In the genomic region with DNA sequence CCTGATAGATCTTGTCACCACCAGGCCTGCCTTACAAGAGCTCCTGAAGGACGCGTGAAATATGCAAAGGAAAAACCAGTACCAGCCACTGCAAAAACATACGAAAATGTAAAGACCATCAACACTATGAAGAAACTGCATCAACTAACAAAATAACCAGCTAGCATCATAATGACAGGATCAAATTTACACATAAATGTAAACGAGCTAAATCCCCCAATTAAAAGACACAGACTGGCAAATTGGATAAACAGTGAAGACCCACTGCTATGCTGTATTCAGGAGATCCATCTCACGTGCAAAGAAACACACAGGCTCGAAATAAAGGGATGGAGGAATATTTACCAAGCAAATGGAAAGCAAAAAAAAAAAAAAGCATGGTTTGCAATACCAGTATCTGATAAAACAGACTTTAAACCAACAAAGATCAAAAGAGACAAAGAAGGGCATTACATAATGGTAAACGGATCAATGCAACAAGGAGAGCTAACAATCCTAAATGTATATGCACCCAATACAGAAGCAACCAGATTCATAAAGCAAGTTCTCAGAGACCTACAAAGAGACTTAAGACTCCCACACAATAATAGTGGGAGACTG, we compare ENCODE assay signal across 1 cellular context.
A peak's percentile ranks its signal among the peaks of the same experiment; 100 is the strongest.
TF ChIP-seq lines count a peak whose summit lies in the region.
"Not testable (repeated sequence)": the region's sequence is repeated elsewhere in the genome, so short reads cannot be mapped to it uniquely, and the experiment has no call there.

No MANE protein-coding gene starts in this region.

TF ChIP-seq in HepG2, 621 proteins besides CTCF, POLR2A, EP300 and RAD21 (continued from another document and continues in another):
- 0 out of 2 replicates have a peak, but pooled peaks have one; percentile 27 for TF ChIP-seq TSC22D2 (CRISPR knock-in tag; IDR thresholded peaks at IDR 0.05; ENCODE audit: borderline replicate concordance)
- TF ChIP-seq TCF7L2 (IDR thresholded peaks at IDR 0.05; ENCODE audit: low read depth, low read length) = peak; percentile 54
- 0 out of 2 replicates have a peak, but pooled peaks have one; percentile 37 for TF ChIP-seq ATF1 (CRISPR knock-in tag; IDR thresholded peaks at IDR 0.05)
- not testable (repeated sequence) for TF ChIP-seq CREB1 (IDR thresholded peaks at IDR 0.05); CREM (CRISPR knock-in tag; IDR thresholded peaks at IDR 0.05); LCORL (CRISPR knock-in tag; IDR thresholded peaks at IDR 0.05)
- TF ChIP-seq CREB1 (CRISPR knock-in tag; IDR thresholded peaks at IDR 0.05) = peak; percentile 44
- TF ChIP-seq, protein P1, sequence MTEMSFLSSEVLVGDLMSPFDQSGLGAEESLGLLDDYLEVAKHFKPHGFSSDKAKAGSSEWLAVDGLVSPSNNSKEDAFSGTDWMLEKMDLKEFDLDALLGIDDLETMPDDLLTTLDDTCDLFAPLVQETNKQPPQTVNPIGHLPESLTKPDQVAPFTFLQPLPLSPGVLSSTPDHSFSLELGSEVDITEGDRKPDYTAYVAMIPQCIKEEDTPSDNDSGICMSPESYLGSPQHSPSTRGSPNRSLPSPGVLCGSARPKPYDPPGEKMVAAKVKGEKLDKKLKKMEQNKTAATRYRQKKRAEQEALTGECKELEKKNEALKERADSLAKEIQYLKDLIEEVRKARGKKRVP (CRISPR knock-in tag; IDR thresholded peaks at IDR 0.05) = 0 out of 4 replicates have a peak, but pooled peaks of 1 of the 2 experiments have one; percentile 49
- TF ChIP-seq NCOA2 (CRISPR knock-in tag; IDR thresholded peaks at IDR 0.05) = peak; percentile 89
- TF ChIP-seq KAT8 (CRISPR knock-in tag; IDR thresholded peaks at IDR 0.05) = peak; percentile 67; the same call in 1 of the 2 replicates
- TF ChIP-seq, protein P2, sequence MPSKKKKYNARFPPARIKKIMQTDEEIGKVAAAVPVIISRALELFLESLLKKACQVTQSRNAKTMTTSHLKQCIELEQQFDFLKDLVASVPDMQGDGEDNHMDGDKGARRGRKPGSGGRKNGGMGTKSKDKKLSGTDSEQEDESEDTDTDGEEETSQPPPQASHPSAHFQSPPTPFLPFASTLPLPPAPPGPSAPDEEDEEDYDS (CRISPR knock-in tag; IDR thresholded peaks at IDR 0.05) = peak; percentile 21; the same call in 1 of the 2 replicates
- TF ChIP-seq, protein P3, sequence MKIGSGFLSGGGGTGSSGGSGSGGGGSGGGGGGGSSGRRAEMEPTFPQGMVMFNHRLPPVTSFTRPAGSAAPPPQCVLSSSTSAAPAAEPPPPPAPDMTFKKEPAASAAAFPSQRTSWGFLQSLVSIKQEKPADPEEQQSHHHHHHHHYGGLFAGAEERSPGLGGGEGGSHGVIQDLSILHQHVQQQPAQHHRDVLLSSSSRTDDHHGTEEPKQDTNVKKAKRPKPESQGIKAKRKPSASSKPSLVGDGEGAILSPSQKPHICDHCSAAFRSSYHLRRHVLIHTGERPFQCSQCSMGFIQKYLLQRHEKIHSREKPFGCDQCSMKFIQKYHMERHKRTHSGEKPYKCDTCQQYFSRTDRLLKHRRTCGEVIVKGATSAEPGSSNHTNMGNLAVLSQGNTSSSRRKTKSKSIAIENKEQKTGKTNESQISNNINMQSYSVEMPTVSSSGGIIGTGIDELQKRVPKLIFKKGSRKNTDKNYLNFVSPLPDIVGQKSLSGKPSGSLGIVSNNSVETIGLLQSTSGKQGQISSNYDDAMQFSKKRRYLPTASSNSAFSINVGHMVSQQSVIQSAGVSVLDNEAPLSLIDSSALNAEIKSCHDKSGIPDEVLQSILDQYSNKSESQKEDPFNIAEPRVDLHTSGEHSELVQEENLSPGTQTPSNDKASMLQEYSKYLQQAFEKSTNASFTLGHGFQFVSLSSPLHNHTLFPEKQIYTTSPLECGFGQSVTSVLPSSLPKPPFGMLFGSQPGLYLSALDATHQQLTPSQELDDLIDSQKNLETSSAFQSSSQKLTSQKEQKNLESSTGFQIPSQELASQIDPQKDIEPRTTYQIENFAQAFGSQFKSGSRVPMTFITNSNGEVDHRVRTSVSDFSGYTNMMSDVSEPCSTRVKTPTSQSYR (CRISPR knock-in tag; IDR thresholded peaks at IDR 0.05; ENCODE audit: borderline replicate concordance) = peak; percentile 52; the same call in 1 of the 2 replicates
- TF ChIP-seq, protein P4, sequence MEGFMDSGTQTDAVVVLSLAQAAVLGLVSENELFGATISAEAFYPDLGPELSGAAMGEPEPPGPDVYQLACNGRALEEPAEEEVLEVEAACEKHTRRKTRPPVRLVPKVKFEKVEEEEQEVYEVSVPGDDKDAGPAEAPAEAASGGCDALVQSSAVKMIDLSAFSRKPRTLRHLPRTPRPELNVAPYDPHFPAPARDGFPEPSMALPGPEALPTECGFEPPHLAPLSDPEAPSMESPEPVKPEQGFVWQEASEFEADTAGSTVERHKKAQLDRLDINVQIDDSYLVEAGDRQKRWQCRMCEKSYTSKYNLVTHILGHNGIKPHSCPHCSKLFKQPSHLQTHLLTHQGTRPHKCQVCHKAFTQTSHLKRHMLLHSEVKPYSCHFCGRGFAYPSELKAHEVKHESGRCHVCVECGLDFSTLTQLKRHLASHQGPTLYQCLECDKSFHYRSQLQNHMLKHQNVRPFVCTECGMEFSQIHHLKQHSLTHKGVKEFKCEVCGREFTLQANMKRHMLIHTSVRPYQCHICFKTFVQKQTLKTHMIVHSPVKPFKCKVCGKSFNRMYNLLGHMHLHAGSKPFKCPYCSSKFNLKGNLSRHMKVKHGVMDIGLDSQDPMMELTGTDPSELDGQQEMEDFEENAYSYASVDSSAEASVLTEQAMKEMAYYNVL (CRISPR knock-in tag; IDR thresholded peaks at IDR 0.05; ENCODE audit: borderline replicate concordance) = peak; percentile 83
- peak; percentile 68 for TF ChIP-seq CREM (IDR thresholded peaks at IDR 0.05)
- TF ChIP-seq FOXO1 (CRISPR knock-in tag; IDR thresholded peaks at IDR 0.05) = peak; percentile 67; the same call in 1 of the 2 replicates
- peak; percentile 33; the same call in 1 of the 2 replicates for TF ChIP-seq ZNF556 (CRISPR knock-in tag; IDR thresholded peaks at IDR 0.05; ENCODE audit: borderline replicate concordance)
- TF ChIP-seq HMG20A (CRISPR knock-in tag; IDR thresholded peaks at IDR 0.05; ENCODE audit: borderline replicate concordance) = peak; percentile 77
- TF ChIP-seq PPARG (CRISPR knock-in tag; conservative IDR thresholded peaks at IDR 0.05) = peak; percentile 40; the same call in 1 of the 2 replicates
- peak; percentile 48; the same call in 1 of the 2 replicates for TF ChIP-seq XBP1 (CRISPR knock-in tag; IDR thresholded peaks at IDR 0.05)
- TF ChIP-seq, protein P5, sequence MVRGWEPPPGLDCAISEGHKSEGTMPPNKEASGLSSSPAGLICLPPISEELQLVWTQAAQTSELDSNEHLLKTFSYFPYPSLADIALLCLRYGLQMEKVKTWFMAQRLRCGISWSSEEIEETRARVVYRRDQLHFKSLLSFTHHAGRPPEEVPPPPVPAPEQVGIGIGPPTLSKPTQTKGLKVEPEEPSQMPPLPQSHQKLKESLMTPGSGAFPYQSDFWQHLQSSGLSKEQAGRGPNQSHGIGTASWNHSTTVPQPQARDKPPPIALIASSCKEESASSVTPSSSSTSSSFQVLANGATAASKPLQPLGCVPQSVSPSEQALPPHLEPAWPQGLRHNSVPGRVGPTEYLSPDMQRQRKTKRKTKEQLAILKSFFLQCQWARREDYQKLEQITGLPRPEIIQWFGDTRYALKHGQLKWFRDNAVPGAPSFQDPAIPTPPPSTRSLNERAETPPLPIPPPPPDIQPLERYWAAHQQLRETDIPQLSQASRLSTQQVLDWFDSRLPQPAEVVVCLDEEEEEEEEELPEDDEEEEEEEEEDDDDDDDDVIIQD (CRISPR knock-in tag; IDR thresholded peaks at IDR 0.05; ENCODE audit: low read depth) = peak; percentile 62; the same call in 1 of the 2 replicates
- TF ChIP-seq FOXP1 (IDR thresholded peaks at IDR 0.05) = peak; percentile 65; the same call in 1 of the 2 replicates
- TF ChIP-seq FOXP1 (CRISPR knock-in tag; IDR thresholded peaks at IDR 0.05) = peak; percentile 98
- TF ChIP-seq SOX5 (CRISPR knock-in tag; IDR thresholded peaks at IDR 0.05; ENCODE audit: borderline replicate concordance) = peak; percentile 92
- peak; percentile 76 for TF ChIP-seq CEBPG (CRISPR knock-in tag; IDR thresholded peaks at IDR 0.05)
- 0 out of 2 replicates have a peak, but pooled peaks have one; percentile 32 for TF ChIP-seq TBX2 (CRISPR knock-in tag; IDR thresholded peaks at IDR 0.05; ENCODE audit: borderline replicate concordance)
- TF ChIP-seq TBX3 (IDR thresholded peaks at IDR 0.05; ENCODE audit: borderline replicate concordance) = peak; percentile 47; the same call in 1 of the 2 replicates
- TF ChIP-seq NFIC (IDR thresholded peaks at IDR 0.05; ENCODE audit: low read length) = peak; percentile 60
- TF ChIP-seq FOXJ3 (CRISPR knock-in tag; IDR thresholded peaks at IDR 0.05; ENCODE audit: borderline replicate concordance) = peak; percentile 88; the same call in 1 of the 2 replicates
- peak; percentile 98 for TF ChIP-seq GATAD2A (CRISPR knock-in tag; IDR thresholded peaks at IDR 0.05)
- TF ChIP-seq RXRB (CRISPR knock-in tag; IDR thresholded peaks at IDR 0.05; ENCODE audit: borderline replicate concordance) = peak; percentile 72
- TF ChIP-seq ZNF205 (CRISPR knock-in tag; IDR thresholded peaks at IDR 0.05) = peak; percentile 98
- TF ChIP-seq, protein P6, sequence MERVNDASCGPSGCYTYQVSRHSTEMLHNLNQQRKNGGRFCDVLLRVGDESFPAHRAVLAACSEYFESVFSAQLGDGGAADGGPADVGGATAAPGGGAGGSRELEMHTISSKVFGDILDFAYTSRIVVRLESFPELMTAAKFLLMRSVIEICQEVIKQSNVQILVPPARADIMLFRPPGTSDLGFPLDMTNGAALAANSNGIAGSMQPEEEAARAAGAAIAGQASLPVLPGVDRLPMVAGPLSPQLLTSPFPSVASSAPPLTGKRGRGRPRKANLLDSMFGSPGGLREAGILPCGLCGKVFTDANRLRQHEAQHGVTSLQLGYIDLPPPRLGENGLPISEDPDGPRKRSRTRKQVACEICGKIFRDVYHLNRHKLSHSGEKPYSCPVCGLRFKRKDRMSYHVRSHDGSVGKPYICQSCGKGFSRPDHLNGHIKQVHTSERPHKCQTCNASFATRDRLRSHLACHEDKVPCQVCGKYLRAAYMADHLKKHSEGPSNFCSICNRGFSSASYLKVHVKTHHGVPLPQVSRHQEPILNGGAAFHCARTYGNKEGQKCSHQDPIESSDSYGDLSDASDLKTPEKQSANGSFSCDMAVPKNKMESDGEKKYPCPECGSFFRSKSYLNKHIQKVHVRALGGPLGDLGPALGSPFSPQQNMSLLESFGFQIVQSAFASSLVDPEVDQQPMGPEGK (CRISPR knock-in tag; IDR thresholded peaks at IDR 0.05) = peak; percentile 49; the same call in 1 of the 2 replicates
- peak; percentile 63; the same call in 1 of the 2 replicates for TF ChIP-seq GATAD1 (CRISPR knock-in tag; IDR thresholded peaks at IDR 0.05)
- TF ChIP-seq, protein P7, sequence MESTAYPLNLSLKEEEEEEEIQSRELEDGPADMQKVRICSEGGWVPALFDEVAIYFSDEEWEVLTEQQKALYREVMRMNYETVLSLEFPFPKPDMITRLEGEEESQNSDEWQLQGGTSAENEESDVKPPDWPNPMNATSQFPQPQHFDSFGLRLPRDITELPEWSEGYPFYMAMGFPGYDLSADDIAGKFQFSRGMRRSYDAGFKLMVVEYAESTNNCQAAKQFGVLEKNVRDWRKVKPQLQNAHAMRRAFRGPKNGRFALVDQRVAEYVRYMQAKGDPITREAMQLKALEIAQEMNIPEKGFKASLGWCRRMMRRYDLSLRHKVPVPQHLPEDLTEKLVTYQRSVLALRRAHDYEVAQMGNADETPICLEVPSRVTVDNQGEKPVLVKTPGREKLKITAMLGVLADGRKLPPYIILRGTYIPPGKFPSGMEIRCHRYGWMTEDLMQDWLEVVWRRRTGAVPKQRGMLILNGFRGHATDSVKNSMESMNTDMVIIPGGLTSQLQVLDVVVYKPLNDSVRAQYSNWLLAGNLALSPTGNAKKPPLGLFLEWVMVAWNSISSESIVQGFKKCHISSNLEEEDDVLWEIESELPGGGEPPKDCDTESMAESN (CRISPR knock-in tag; conservative IDR thresholded peaks at IDR 0.05) = peak; percentile 36; the same call in 1 of the 2 replicates
- peak; percentile 83 for TF ChIP-seq GATA4 (IDR thresholded peaks at IDR 0.05; ENCODE audit: borderline replicate concordance, low read depth)
- TF ChIP-seq ZSCAN9 (CRISPR knock-in tag; IDR thresholded peaks at IDR 0.05; ENCODE audit: borderline replicate concordance) = peak; percentile 92
- TF ChIP-seq GFI1 (CRISPR knock-in tag; IDR thresholded peaks at IDR 0.05; ENCODE audit: borderline replicate concordance) = peak; percentile 75; the same call in 1 of the 2 replicates
- peak; percentile 42; the same call in 1 of the 2 replicates for TF ChIP-seq LCORL (IDR thresholded peaks at IDR 0.05)
- TF ChIP-seq ISL2 (CRISPR knock-in tag; IDR thresholded peaks at IDR 0.05) = peak; percentile 96
- TF ChIP-seq, protein P8, sequence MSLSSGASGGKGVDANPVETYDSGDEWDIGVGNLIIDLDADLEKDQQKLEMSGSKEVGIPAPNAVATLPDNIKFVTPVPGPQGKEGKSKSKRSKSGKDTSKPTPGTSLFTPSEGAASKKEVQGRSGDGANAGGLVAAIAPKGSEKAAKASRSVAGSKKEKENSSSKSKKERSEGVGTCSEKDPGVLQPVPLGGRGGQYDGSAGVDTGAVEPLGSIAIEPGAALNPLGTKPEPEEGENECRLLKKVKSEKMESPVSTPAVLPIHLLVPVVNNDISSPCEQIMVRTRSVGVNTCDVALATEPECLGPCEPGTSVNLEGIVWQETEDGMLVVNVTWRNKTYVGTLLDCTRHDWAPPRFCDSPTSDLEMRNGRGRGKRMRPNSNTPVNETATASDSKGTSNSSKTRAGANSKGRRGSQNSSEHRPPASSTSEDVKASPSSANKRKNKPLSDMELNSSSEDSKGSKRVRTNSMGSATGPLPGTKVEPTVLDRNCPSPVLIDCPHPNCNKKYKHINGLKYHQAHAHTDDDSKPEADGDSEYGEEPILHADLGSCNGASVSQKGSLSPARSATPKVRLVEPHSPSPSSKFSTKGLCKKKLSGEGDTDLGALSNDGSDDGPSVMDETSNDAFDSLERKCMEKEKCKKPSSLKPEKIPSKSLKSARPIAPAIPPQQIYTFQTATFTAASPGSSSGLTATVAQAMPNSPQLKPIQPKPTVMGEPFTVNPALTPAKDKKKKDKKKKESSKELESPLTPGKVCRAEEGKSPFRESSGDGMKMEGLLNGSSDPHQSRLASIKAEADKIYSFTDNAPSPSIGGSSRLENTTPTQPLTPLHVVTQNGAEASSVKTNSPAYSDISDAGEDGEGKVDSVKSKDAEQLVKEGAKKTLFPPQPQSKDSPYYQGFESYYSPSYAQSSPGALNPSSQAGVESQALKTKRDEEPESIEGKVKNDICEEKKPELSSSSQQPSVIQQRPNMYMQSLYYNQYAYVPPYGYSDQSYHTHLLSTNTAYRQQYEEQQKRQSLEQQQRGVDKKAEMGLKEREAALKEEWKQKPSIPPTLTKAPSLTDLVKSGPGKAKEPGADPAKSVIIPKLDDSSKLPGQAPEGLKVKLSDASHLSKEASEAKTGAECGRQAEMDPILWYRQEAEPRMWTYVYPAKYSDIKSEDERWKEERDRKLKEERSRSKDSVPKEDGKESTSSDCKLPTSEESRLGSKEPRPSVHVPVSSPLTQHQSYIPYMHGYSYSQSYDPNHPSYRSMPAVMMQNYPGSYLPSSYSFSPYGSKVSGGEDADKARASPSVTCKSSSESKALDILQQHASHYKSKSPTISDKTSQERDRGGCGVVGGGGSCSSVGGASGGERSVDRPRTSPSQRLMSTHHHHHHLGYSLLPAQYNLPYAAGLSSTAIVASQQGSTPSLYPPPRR (CRISPR knock-in tag; IDR thresholded peaks at IDR 0.05; ENCODE audit: borderline replicate concordance) = peak; percentile 67; the same call in 1 of the 2 replicates
- peak; percentile 96 for TF ChIP-seq TCF7 (IDR thresholded peaks at IDR 0.05; ENCODE audit: low read depth)
- TF ChIP-seq RCOR2 (CRISPR knock-in tag; IDR thresholded peaks at IDR 0.05) = peak; percentile 78; the same call in 1 of the 2 replicates
